Comparison of ENCODE assay signal across 12 cellular contexts in the genomic region with DNA sequence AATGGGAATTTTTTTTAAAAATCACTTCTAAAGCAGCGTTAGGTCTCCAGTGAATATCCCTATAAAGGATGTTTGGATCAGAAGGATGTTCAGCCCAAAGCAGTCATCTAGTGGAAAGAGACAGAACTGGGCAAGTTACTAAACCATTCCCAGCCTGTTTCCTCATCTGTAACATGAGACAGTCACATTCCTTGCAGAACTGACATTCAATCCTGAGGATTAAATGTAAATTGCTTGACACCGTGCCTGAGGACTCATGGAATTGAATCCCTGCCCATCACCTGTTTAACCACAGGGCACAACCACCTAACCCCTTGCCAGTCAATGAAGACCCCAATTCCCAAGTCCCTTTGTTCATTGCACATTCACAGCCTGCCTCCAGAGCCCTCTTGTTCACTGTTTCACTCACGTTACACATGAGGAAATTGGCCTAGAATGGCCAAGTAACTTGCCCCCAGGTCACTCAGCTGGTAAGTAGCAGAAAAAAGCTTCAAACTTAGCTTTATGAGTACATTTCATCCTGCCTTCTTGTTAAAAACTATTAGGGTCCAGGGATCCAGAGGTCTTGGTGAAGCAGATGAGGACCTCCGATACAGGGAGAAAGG. TPM values are rescaled to one million over a fixed set of nuclear protein-coding genes. Genes with fewer than 3 reads are reported as not detected.
DNase-seq lines count a peak whose midpoint lies in the region; ATAC-seq and TF ChIP-seq lines count a peak whose summit lies in the region.
"Had no signal": no experiment of that assay in that cellular context is flagged by ENCODE, and none has a peak within 500 bp of the region (broad histone marks: within the 10 kb centered on the region; RNA-seq: fewer than 3 reads in every experiment).

No MANE protein-coding gene starts in this region.

- no peaks in the 10 kb centered on the region for H3K9me3 ChIP-seq in CD8-positive, alpha-beta memory T cell (ENCODE audit: low read length)

- no peaks in the 10 kb centered on the region for H3K36me3 ChIP-seq in CD8-positive, alpha-beta memory T cell (ENCODE audit: insufficient read depth, low read length)

- H3K4me3 Mint-ChIP-seq in CD8-positive, alpha-beta memory T cell, result peak overlapping the region in 4 of 7 donors; percentile 44 to 82 (median 64)
- H3K4me3 Mint-ChIP-seq in chondrocyte (ENCODE audit: unreplicated experiment), result peak overlapping the region; percentile 17
- no peak overlapping the region for H3K4me3 Mint-ChIP-seq in nephron progenitor cell

- H3K27ac ChIP-seq in CD8-positive, alpha-beta memory T cell (ENCODE audit: low read depth, low read length), result no peak overlapping the region

- H3K27me3 ChIP-seq in CD8-positive, alpha-beta memory T cell (ENCODE audit: insufficient read depth, low read length, poor library complexity, severe bottlenecking), result no peaks in the 10 kb centered on the region

- TF ChIP-seq EP300 in Ishikawa (IDR thresholded peaks at IDR 0.05; ENCODE audit: borderline replicate concordance), result peak; percentile 62; the same call in 1 of the 2 replicates

- peaks cover 4 to 13% of the 10 kb centered on the region in 2 donors for H3K27me3 Mint-ChIP-seq in CD8-positive, alpha-beta memory T cell
- H3K27me3 Mint-ChIP-seq in chondrocyte (ENCODE audit: low read depth) (no peaks in the 10 kb centered on the region), nephron progenitor cell (ENCODE audit: low read depth, poor library complexity) (peaks cover 15% of the 10 kb centered on the region)

- CTCF ChIA-PET in CD8-positive, alpha-beta memory T cell (lab: Charles Lee), result interaction anchor here (0.8 to 1.7 kb wide), 4 partner anchors 8 to 174 kb away, joined by 3 to 4 read pairs (median 4); no protein-coding TSS in a partner anchor

- H3K4me1 ChIP-seq in CD8-positive, alpha-beta memory T cell (ENCODE audit: insufficient read depth, low read length), result no peaks in the 10 kb centered on the region

- H3K36me3 Mint-ChIP-seq in CD8-positive, alpha-beta memory T cell, result no peaks in the 10 kb centered on the region
- H3K36me3 Mint-ChIP-seq in chondrocyte (ENCODE audit: low read depth) (no peaks in the 10 kb centered on the region), nephron progenitor cell (ENCODE audit: low read depth) (no peaks in the 10 kb centered on the region)

- no peak for ATAC-seq in HG02642 (IDR thresholded peaks at IDR 0.05; ENCODE audit: poor library complexity, unreplicated experiment)

- no peak for DNase-seq in CD8-positive, alpha-beta memory T cell
- DNase-seq in chondrocyte (ENCODE audit: low spot score), result no peak
- DNase-seq in nephron progenitor cell, result no peak
- no peak for DNase-seq in NCI-H2081 treated with DMSO at 0.1 percent for 48 hours (lab: John Stamatoyannopoulos, UW)
- DNase-seq in stimulated activated CD4-positive, alpha-beta T cell treated with anti-CD3 and anti-CD28 coated beads, Interleukin-1b, Interleukin-23, amount 100 ng/mL, for 48 hours, result no peak
- DNase-seq in NCI-H1105 treated with DMSO at 0.1 percent for 48 hours (lab: John Stamatoyannopoulos, UW), result no peak
- DNase-seq: activated CD4-positive, CD25-positive, alpha-beta regulatory T cell; hippocampal formation; stimulated activated CD8-positive, alpha-beta memory T cell treated with anti-CD3 and anti-CD28 coated beads, Interleukin-4, amount 100 ng/mL, for 48 hours had no signal

- TF ChIP-seq CTCF in chondrocyte (IDR thresholded peaks at IDR 0.05), result peak; percentile 69
- TF ChIP-seq CTCF in nephron progenitor cell (IDR thresholded peaks at IDR 0.05), result no peak

- H3K4me3 ChIP-seq in CD8-positive, alpha-beta memory T cell (ENCODE audit: low read length), result no peak overlapping the region

- peak; percentile 35; the same call in 1 of the 2 replicates for TF ChIP-seq RAD21 in Ishikawa (IDR thresholded peaks at IDR 0.05; ENCODE audit: low read depth)

- H3K9me3 Mint-ChIP-seq in CD8-positive, alpha-beta memory T cell, result no peaks in the 10 kb centered on the region
- no peaks in the 10 kb centered on the region for H3K9me3 Mint-ChIP-seq in chondrocyte (ENCODE audit: low read depth)
- no peaks in the 10 kb centered on the region for H3K9me3 Mint-ChIP-seq in nephron progenitor cell

- POLR2A ChIA-PET in CD8-positive, alpha-beta memory T cell (lab: Charles Lee), result no interaction called here

- peak overlapping the region in 1 of 8 donors; percentile 44 for H3K27ac Mint-ChIP-seq in CD8-positive, alpha-beta memory T cell
- H3K27ac Mint-ChIP-seq in chondrocyte (ENCODE audit: unreplicated experiment) (peak overlapping the region; percentile 97), nephron progenitor cell (peak overlapping the region; percentile 83)
- H3K27ac Mint-ChIP-seq: progenitor cell of endocrine pancreas had no signal

- H3K4me1 Mint-ChIP-seq in CD8-positive, alpha-beta memory T cell, result peaks cover 14 to 27% (median 15%) of the 10 kb centered on the region in 3 donors
- H3K4me1 Mint-ChIP-seq in chondrocyte (ENCODE audit: low read depth) (peaks cover 38% of the 10 kb centered on the region), nephron progenitor cell (peaks cover 34% of the 10 kb centered on the region)

TF ChIP-seq in Ishikawa, 13 proteins besides CTCF, POLR2A, EP300 and RAD21:
- TF ChIP-seq NFIC (IDR thresholded peaks at IDR 0.05) (peak; percentile 76), ZBTB7A (IDR thresholded peaks at IDR 0.05; ENCODE audit: low read depth) (0 out of 2 replicates have a peak, but pooled peaks have one; percentile 52), TEAD4 (IDR thresholded peaks at IDR 0.05) (peak; percentile 92), TCF12 (IDR thresholded peaks at IDR 0.05; ENCODE audit: low read depth) (peak; percentile 67; the same call in 1 of the 2 replicates), TAF1 (IDR thresholded peaks at IDR 0.05; ENCODE audit: low read depth) (no peak), CEBPB (IDR thresholded peaks at IDR 0.05) (peak; percentile 73; the same call in 1 of the 2 replicates), YY1 (IDR thresholded peaks at IDR 0.05; ENCODE audit: low read depth) (no peak), CREB1 (IDR thresholded peaks at IDR 0.05; ENCODE audit: low read depth) (no peak)
- TF ChIP-seq, protein P1, sequence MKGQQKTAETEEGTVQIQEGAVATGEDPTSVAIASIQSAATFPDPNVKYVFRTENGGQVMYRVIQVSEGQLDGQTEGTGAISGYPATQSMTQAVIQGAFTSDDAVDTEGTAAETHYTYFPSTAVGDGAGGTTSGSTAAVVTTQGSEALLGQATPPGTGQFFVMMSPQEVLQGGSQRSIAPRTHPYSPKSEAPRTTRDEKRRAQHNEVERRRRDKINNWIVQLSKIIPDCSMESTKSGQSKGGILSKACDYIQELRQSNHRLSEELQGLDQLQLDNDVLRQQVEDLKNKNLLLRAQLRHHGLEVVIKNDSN (IDR thresholded peaks at IDR 0.05), result no peak
- TF ChIP-seq, protein P2, sequence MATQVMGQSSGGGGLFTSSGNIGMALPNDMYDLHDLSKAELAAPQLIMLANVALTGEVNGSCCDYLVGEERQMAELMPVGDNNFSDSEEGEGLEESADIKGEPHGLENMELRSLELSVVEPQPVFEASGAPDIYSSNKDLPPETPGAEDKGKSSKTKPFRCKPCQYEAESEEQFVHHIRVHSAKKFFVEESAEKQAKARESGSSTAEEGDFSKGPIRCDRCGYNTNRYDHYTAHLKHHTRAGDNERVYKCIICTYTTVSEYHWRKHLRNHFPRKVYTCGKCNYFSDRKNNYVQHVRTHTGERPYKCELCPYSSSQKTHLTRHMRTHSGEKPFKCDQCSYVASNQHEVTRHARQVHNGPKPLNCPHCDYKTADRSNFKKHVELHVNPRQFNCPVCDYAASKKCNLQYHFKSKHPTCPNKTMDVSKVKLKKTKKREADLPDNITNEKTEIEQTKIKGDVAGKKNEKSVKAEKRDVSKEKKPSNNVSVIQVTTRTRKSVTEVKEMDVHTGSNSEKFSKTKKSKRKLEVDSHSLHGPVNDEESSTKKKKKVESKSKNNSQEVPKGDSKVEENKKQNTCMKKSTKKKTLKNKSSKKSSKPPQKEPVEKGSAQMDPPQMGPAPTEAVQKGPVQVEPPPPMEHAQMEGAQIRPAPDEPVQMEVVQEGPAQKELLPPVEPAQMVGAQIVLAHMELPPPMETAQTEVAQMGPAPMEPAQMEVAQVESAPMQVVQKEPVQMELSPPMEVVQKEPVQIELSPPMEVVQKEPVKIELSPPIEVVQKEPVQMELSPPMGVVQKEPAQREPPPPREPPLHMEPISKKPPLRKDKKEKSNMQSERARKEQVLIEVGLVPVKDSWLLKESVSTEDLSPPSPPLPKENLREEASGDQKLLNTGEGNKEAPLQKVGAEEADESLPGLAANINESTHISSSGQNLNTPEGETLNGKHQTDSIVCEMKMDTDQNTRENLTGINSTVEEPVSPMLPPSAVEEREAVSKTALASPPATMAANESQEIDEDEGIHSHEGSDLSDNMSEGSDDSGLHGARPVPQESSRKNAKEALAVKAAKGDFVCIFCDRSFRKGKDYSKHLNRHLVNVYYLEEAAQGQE (IDR thresholded peaks at IDR 0.05; ENCODE audit: low read depth), result no peak

RNA-seq across cellular contexts. Expression of a gene that starts 1.4 kb away (rescaled TPM):
- under 1 TPM; 0.22 to 0.24 TPM for total RNA-seq in CD8-positive, alpha-beta memory T cell
- not detected for polyA plus RNA-seq in CD8-positive, alpha-beta memory T cell
- not detected in 3 replicates for total RNA-seq in chondrocyte
- total RNA-seq: progenitor cell of endocrine pancreas had no signal

RNA-seq across cellular contexts. Expression of a gene that starts 14.5 kb away (rescaled TPM):
- total RNA-seq in CD8-positive, alpha-beta memory T cell, result 1 to 10 TPM; 8.2 to 8.6 TPM
- polyA plus RNA-seq in CD8-positive, alpha-beta memory T cell, result 1.2 TPM
- total RNA-seq in chondrocyte, result 6.3 to 11.9 TPM (median 9.6 TPM) in 3 replicates

RNA-seq across cellular contexts. Expression of a gene that starts 23.8 kb away (rescaled TPM):
- 10 to 100 TPM; 68.0 to 71.8 TPM for total RNA-seq in CD8-positive, alpha-beta memory T cell
- polyA plus RNA-seq in CD8-positive, alpha-beta memory T cell, result 131 TPM
- 76.5 to 77.8 TPM (median 77.6 TPM) in 3 replicates for total RNA-seq in chondrocyte

RNA-seq across cellular contexts. Expression of a gene that starts 28.3 kb away (rescaled TPM):
- total RNA-seq in CD8-positive, alpha-beta memory T cell, result 100 to 1,000 TPM; 118 to 121 TPM
- 265 TPM for polyA plus RNA-seq in CD8-positive, alpha-beta memory T cell
- 47.3 to 52.8 TPM (median 51.9 TPM) in 3 replicates for total RNA-seq in chondrocyte

RNA-seq across cellular contexts. Expression of a gene that starts 30.8 kb away (rescaled TPM):
- total RNA-seq in CD8-positive, alpha-beta memory T cell, result 1 to 10 TPM; 5.6 TPM
- 10.4 TPM for polyA plus RNA-seq in CD8-positive, alpha-beta memory T cell
- total RNA-seq in chondrocyte, result 30.4 to 34.3 TPM (median 33.6 TPM) in 3 replicates
